Comparison of ENCODE assay signal across 1 cellular context in genomic region chr19:2524840-2525723, GRCh38.
TF ChIP-seq lines count a peak whose summit lies in the region.

No MANE protein-coding gene starts in this region.

TF ChIP-seq in K562, 482 proteins besides CTCF, POLR2A, EP300 and RAD21 (continued from another document):
- TF ChIP-seq, protein P1, sequence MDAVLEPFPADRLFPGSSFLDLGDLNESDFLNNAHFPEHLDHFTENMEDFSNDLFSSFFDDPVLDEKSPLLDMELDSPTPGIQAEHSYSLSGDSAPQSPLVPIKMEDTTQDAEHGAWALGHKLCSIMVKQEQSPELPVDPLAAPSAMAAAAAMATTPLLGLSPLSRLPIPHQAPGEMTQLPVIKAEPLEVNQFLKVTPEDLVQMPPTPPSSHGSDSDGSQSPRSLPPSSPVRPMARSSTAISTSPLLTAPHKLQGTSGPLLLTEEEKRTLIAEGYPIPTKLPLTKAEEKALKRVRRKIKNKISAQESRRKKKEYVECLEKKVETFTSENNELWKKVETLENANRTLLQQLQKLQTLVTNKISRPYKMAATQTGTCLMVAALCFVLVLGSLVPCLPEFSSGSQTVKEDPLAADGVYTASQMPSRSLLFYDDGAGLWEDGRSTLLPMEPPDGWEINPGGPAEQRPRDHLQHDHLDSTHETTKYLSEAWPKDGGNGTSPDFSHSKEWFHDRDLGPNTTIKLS (IDR thresholded peaks at IDR 0.05; ENCODE audit: borderline replicate concordance, low read depth) = no peak
- TF ChIP-seq, protein P2, sequence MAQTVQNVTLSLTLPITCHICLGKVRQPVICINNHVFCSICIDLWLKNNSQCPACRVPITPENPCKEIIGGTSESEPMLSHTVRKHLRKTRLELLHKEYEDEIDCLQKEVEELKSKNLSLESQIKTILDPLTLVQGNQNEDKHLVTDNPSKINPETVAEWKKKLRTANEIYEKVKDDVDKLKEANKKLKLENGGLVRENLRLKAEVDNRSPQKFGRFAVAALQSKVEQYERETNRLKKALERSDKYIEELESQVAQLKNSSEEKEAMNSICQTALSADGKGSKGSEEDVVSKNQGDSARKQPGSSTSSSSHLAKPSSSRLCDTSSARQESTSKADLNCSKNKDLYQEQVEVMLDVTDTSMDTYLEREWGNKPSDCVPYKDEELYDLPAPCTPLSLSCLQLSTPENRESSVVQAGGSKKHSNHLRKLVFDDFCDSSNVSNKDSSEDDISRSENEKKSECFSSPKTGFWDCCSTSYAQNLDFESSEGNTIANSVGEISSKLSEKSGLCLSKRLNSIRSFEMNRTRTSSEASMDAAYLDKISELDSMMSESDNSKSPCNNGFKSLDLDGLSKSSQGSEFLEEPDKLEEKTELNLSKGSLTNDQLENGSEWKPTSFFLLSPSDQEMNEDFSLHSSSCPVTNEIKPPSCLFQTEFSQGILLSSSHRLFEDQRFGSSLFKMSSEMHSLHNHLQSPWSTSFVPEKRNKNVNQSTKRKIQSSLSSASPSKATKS (CRISPR knock-in tag; IDR thresholded peaks at IDR 0.05) = no peak
- TF ChIP-seq SP1 (CRISPR knock-in tag; IDR thresholded peaks at IDR 0.05) (no peak), SMAD3 (CRISPR knock-in tag; conservative IDR thresholded peaks at IDR 0.05) (no peak), PHF20 (IDR thresholded peaks at IDR 0.05; ENCODE audit: partially characterized antibody) (no peak), ARID1B (IDR thresholded peaks at IDR 0.05) (no peak)
- TF ChIP-seq, protein P3, sequence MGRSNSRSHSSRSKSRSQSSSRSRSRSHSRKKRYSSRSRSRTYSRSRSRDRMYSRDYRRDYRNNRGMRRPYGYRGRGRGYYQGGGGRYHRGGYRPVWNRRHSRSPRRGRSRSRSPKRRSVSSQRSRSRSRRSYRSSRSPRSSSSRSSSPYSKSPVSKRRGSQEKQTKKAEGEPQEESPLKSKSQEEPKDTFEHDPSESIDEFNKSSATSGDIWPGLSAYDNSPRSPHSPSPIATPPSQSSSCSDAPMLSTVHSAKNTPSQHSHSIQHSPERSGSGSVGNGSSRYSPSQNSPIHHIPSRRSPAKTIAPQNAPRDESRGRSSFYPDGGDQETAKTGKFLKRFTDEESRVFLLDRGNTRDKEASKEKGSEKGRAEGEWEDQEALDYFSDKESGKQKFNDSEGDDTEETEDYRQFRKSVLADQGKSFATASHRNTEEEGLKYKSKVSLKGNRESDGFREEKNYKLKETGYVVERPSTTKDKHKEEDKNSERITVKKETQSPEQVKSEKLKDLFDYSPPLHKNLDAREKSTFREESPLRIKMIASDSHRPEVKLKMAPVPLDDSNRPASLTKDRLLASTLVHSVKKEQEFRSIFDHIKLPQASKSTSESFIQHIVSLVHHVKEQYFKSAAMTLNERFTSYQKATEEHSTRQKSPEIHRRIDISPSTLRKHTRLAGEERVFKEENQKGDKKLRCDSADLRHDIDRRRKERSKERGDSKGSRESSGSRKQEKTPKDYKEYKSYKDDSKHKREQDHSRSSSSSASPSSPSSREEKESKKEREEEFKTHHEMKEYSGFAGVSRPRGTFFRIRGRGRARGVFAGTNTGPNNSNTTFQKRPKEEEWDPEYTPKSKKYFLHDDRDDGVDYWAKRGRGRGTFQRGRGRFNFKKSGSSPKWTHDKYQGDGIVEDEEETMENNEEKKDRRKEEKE (IDR thresholded peaks at IDR 0.05; ENCODE audit: borderline replicate concordance in 1 of 2, control insufficient read depth in 1 of 2, low read depth in 2 of 2, low read length in 1 of 2) = no peak
